In genomic region chr1:32063261-32063681, GRCh38 we compare ENCODE assay signal across 8 cellular contexts. TPM values are rescaled to one million over a fixed set of nuclear protein-coding genes. Genes with fewer than 3 reads are reported as not detected.
DNase-seq lines count a peak whose midpoint lies in the region; ATAC-seq, FAIRE-seq and TF ChIP-seq lines count a peak whose summit lies in the region.

No MANE protein-coding gene starts in this region.

- H3K36me3 Mint-ChIP-seq in brain = peaks cover 34% of the 10 kb centered on the region

- no peaks in the 10 kb centered on the region for H3K27me3 ChIP-seq in GM23248 (replicated peaks; ENCODE audit: insufficient read depth)
- H3K27me3 ChIP-seq in keratinocyte (ENCODE audit: control insufficient read depth, extremely low read depth, insufficient read depth, low read length) = no peaks in the 10 kb centered on the region

- dilution Hi-C loops in keratinocyte (cut with MboI; ENCODE audit: extremely low pct_ligation_motif_present, low sequenced_read_pairs) = no loop called here

- H3K4me1 ChIP-seq in GM23248 (ENCODE audit: insufficient read depth) = peaks cover 25% of the 10 kb centered on the region
- peaks cover 24% of the 10 kb centered on the region for H3K4me1 ChIP-seq in keratinocyte (ENCODE audit: control insufficient read depth, extremely low read depth, insufficient read depth, low read length)

- H3K4me3 Mint-ChIP-seq in brain = peak overlapping the region in 4 of 5 experiments; percentile 37 to 67 (median 49)

- H3K36me3 ChIP-seq in GM23248 (ENCODE audit: low read depth) (peaks cover 30% of the 10 kb centered on the region), keratinocyte (ENCODE audit: control insufficient read depth in 2 of 2, extremely low read depth in 1 of 2, insufficient read depth in 2 of 2, low read length in 2 of 2) (peaks cover 11 to 17% of the 10 kb centered on the region in 2 experiments)

- H3K4me1 Mint-ChIP-seq in brain = peaks cover 55% of the 10 kb centered on the region

- TF ChIP-seq CTCF in C4-2B (conservative IDR thresholded peaks at IDR 0.05) = peak; percentile 70
- TF ChIP-seq CTCF in brain (conservative IDR thresholded peaks at IDR 0.05) = peak; percentile 73 to 77
- TF ChIP-seq CTCF in keratinocyte (optimal IDR thresholded peaks at IDR 0.05 in 1 of 3, IDR thresholded peaks at IDR 0.05 in 1 of 3, conservative IDR thresholded peaks at IDR 0.05 in 1 of 3; ENCODE audit: extremely low read depth in 1 of 3, insufficient read depth in 2 of 3, low read length in 3 of 3) = peak in 2 of 3 experiments; percentile 31 to 64

- peaks cover 64% of the 10 kb centered on the region for H3F3A ChIP-seq in GM23248 (ENCODE audit: insufficient read depth)

- H3K27me3 Mint-ChIP-seq in brain = no peaks in the 10 kb centered on the region

- WGBS in GM23248 (ENCODE audit: low coverage in 1 of 2, low lambda C conversion rate in 2 of 2, missing lambda C conversion rate in 2 of 2), 2 experiments = 8 to 9% methylated on average over 1 of the region's 1 CpG

- H3K79me2 ChIP-seq in GM23248 (ENCODE audit: insufficient read depth) (peaks cover 3% of the 10 kb centered on the region; the same call in 1 of the 2 replicates), keratinocyte (ENCODE audit: control insufficient read depth, insufficient read depth, low read length) (no peaks in the 10 kb centered on the region)

- H3K9me1 ChIP-seq in keratinocyte (ENCODE audit: control insufficient read depth, extremely low read depth, insufficient read depth, low read length) = no peaks in the 10 kb centered on the region

- peak overlapping the region; percentile 57 for H3K4me2 ChIP-seq in GM23248 (ENCODE audit: unreplicated experiment)
- no peak overlapping the region for H3K4me2 ChIP-seq in keratinocyte (ENCODE audit: control insufficient read depth, extremely low read depth, insufficient read depth, low read depth, low read length)

- no peak overlapping the region for H2AFZ ChIP-seq in GM23248
- H2AFZ ChIP-seq in keratinocyte (ENCODE audit: control insufficient read depth, low read length) = no peak overlapping the region

- no peaks in the 10 kb centered on the region for H3K9me2 ChIP-seq in GM23248 (ENCODE audit: insufficient read depth)

- peak overlapping the region; percentile 93 to 99 (median 98) for H3K27ac Mint-ChIP-seq in brain

- no peaks in the 10 kb centered on the region for H3K9me3 ChIP-seq in GM23248 (ENCODE audit: low read depth)
- H3K9me3 ChIP-seq in keratinocyte (ENCODE audit: control insufficient read depth, low read depth, low read length) = no peaks in the 10 kb centered on the region

- 0 out of 2 replicates have a peak overlapping the region, but pooled peaks have one; percentile 52 for H3K9ac ChIP-seq in GM23248
- no peak overlapping the region for H3K9ac ChIP-seq in keratinocyte (ENCODE audit: control insufficient read depth, extremely low read depth, insufficient read depth, low read length)

- H4K20me1 ChIP-seq in GM23248 (ENCODE audit: insufficient read depth) = no peaks in the 10 kb centered on the region
- peaks cover 3% of the 10 kb centered on the region for H4K20me1 ChIP-seq in keratinocyte (ENCODE audit: control insufficient read depth, extremely low read depth, insufficient read depth, low read length)

- no peak for ATAC-seq in GM18502 (IDR thresholded peaks at IDR 0.05; ENCODE audit: poor library complexity, unreplicated experiment)

- H3K4me3 ChIP-seq in GM23248 (no peak overlapping the region), keratinocyte (ENCODE audit: control insufficient read depth in 2 of 3, extremely low read depth in 1 of 3, insufficient read depth in 2 of 3, low read depth in 1 of 3, low read length in 3 of 3) (no peak overlapping the region)

- DNase-seq in GM23248 (peak; percentile 76), NCI-H69 (lab: John Stamatoyannopoulos, UW) (peak; percentile 76), keratinocyte (ENCODE audit: low read depth, low spot score) (no peak), superior temporal gyrus (ENCODE audit: extremely low spot score) (peak; percentile 87), ecto neural progenitor cell (ENCODE audit: low spot score) (no peak)

- in situ Hi-C loops in GM23248 (cut with MboI) = no loop called here

- FAIRE-seq in keratinocyte (lab: Jason Lieb, UNC) = no peak

- H3K27ac ChIP-seq in C4-2B = no peak overlapping the region
- H3K27ac ChIP-seq in GM23248 = peak overlapping the region; percentile 66
- no peak overlapping the region for H3K27ac ChIP-seq in keratinocyte (ENCODE audit: control insufficient read depth, insufficient read depth, low read length)

- no peaks in the 10 kb centered on the region for H3K9me3 Mint-ChIP-seq in brain

RNA-seq across cellular contexts. Expression of gene TMEM39B, which starts 9.5 kb away (rescaled TPM):
- total RNA-seq in GM23248 (2014; rRNA removed; shearing (Covaris generic)) = 5.7 and 6.8 TPM in 2 replicates
- 21.4 and 24.1 TPM in 2 replicates for polyA plus RNA-seq in GM23248 (2016; fragmentation: Nextera tagmentation; extraction: Ambion mirVana)
- polyA plus RNA-seq in brain (ENCODE audit: insufficient read depth, low read depth, low replicate concordance) = 29.0 TPM
- 6.8 to 11.7 TPM (median 7.3 TPM) in 3 replicates for polyA plus RNA-seq in keratinocyte
- polyA plus RNA-seq in keratinocyte (2011; ENCODE audit: low read depth) = 1.3 TPM
- 5.7 and 8.4 TPM in 2 replicates for polyA plus RNA-seq in keratinocyte (2011; cell fraction: cytosol; rRNA removed)
- polyA plus RNA-seq in keratinocyte (2011; cell fraction: nucleus; rRNA removed) = 12.8 and 13.9 TPM in 2 replicates
- 6.4 and 12.3 TPM in 2 replicates for polyA plus RNA-seq in keratinocyte (2012; ENCODE audit: low replicate concordance)
- 16.3 to 29.7 TPM (median 16.6 TPM) in 3 replicates for polyA minus RNA-seq in keratinocyte
- polyA minus RNA-seq in keratinocyte (2011; cell fraction: cytosol; rRNA and poly(A)+ RNA removed) = 11.7 TPM
- 6.9 and 9.2 TPM in 2 replicates for polyA minus RNA-seq in keratinocyte (2011; cell fraction: nucleus; rRNA and poly(A)+ RNA removed)

RNA-seq across cellular contexts. Expression of gene KPNA6, which starts 44.6 kb away (rescaled TPM):
- total RNA-seq in GM23248 (2014; rRNA removed; shearing (Covaris generic)) = 52.9 and 56.0 TPM in 2 replicates
- polyA plus RNA-seq in GM23248 (2016; fragmentation: Nextera tagmentation; extraction: Ambion mirVana) = 38.3 and 39.9 TPM in 2 replicates
- polyA plus RNA-seq in brain (ENCODE audit: insufficient read depth, low read depth, low replicate concordance) = 21.4 TPM
- polyA plus RNA-seq in keratinocyte = 34.6 to 43.1 TPM (median 42.6 TPM) in 3 replicates
- polyA plus RNA-seq in keratinocyte (2011; ENCODE audit: low read depth) = 18.0 TPM
- polyA plus RNA-seq in keratinocyte (2011; cell fraction: cytosol; rRNA removed) = 26.1 and 43.6 TPM in 2 replicates
- polyA plus RNA-seq in keratinocyte (2011; cell fraction: nucleus; rRNA removed) = 49.7 and 51.4 TPM in 2 replicates
- 26.6 and 33.3 TPM in 2 replicates for polyA plus RNA-seq in keratinocyte (2012; ENCODE audit: low replicate concordance)
- 59.1 to 66.5 TPM (median 64.1 TPM) in 3 replicates for polyA minus RNA-seq in keratinocyte
- 35.1 TPM for polyA minus RNA-seq in keratinocyte (2011; cell fraction: cytosol; rRNA and poly(A)+ RNA removed)
- polyA minus RNA-seq in keratinocyte (2011; cell fraction: nucleus; rRNA and poly(A)+ RNA removed) = 38.6 and 67.3 TPM in 2 replicates

RNA-seq across cellular contexts. Expression of gene KHDRBS1, which starts 49.6 kb away (rescaled TPM):
- total RNA-seq in GM23248 (2014; rRNA removed; shearing (Covaris generic)) = 41.7 and 50.6 TPM in 2 replicates
- polyA plus RNA-seq in GM23248 (2016; fragmentation: Nextera tagmentation; extraction: Ambion mirVana) (65.7 and 68.6 TPM in 2 replicates), brain (ENCODE audit: insufficient read depth, low read depth, low replicate concordance) (186 TPM), keratinocyte (23.1 to 74.9 TPM (median 54.7 TPM) in 3 replicates)
- polyA plus RNA-seq in keratinocyte (2011; ENCODE audit: low read depth) = 43.5 TPM
- polyA plus RNA-seq in keratinocyte (2011; cell fraction: cytosol; rRNA removed) = 45.3 and 51.3 TPM in 2 replicates
- 46.3 and 49.5 TPM in 2 replicates for polyA plus RNA-seq in keratinocyte (2011; cell fraction: nucleus; rRNA removed)
- 63.3 and 111 TPM in 2 replicates for polyA plus RNA-seq in keratinocyte (2012; ENCODE audit: low replicate concordance)
- 20.2 to 89.6 TPM (median 38.8 TPM) in 3 replicates for polyA minus RNA-seq in keratinocyte
- polyA minus RNA-seq in keratinocyte (2011; cell fraction: cytosol; rRNA and poly(A)+ RNA removed) = 33.8 TPM
- 18.8 and 30.8 TPM in 2 replicates for polyA minus RNA-seq in keratinocyte (2011; cell fraction: nucleus; rRNA and poly(A)+ RNA removed)

Comparison
In these comparisons a context has a peak if more than half of its experiments do, and no peak if none do; other contexts are left out.
1. DNase-seq: peak in GM23248 (single experiment), NCI-H69 (single experiment) and superior temporal gyrus (single experiment); none in keratinocyte (single experiment) and ecto neural progenitor cell (single experiment).
2. Peak in every context shown above with its lines, with median percentiles within 50 percentile points of each other: CTCF ChIP-seq.